In genomic region chr6:149897015-149897697, GRCh38 we compare ENCODE assay signal across 7 cellular contexts. TPM values are rescaled to one million over a fixed set of nuclear protein-coding genes. Genes with fewer than 3 reads are reported as not detected.
DNase-seq lines count a peak whose midpoint lies in the region; ATAC-seq and TF ChIP-seq lines count a peak whose summit lies in the region.

No MANE protein-coding gene starts in this region.

- peak overlapping the region; percentile 60 for H3K4me3 Mint-ChIP-seq in chondrocyte (ENCODE audit: unreplicated experiment)

- no peaks in the 10 kb centered on the region for H3K27me3 Mint-ChIP-seq in chondrocyte (ENCODE audit: low read depth)

- H3K27ac ChIP-seq in lung (ENCODE audit: low read depth in 1 of 2, low read length in 1 of 2) (peak overlapping the region in 1 of 2 donors; percentile 81), urinary bladder (ENCODE audit: low read depth) (peak overlapping the region; percentile 70)

- H3K9me3 ChIP-seq in MG63 (no peaks in the 10 kb centered on the region), lung (ENCODE audit: control insufficient read depth in 2 of 2, insufficient read depth in 1 of 2, low read length in 1 of 2) (no peaks in the 10 kb centered on the region), BE2C (no peaks in the 10 kb centered on the region)

- H3K27me3 ChIP-seq in MG63 (no peaks in the 10 kb centered on the region), lung (ENCODE audit: control insufficient read depth, insufficient read depth) (no peaks in the 10 kb centered on the region), BE2C (no peaks in the 10 kb centered on the region)

- ATAC-seq in lung (ENCODE audit: insufficient read depth, low FRiP score) (peak; percentile 60), HG03432 (IDR thresholded peaks at IDR 0.05; ENCODE audit: unreplicated experiment) (no peak)

- peaks cover 39% of the 10 kb centered on the region for H3K4me1 Mint-ChIP-seq in chondrocyte (ENCODE audit: low read depth)

- TF ChIP-seq CTCF in chondrocyte (IDR thresholded peaks at IDR 0.05) (no peak), lung (IDR thresholded peaks at IDR 0.05; ENCODE audit: control extremely low read depth, extremely low read depth) (no peak), BE2C (IDR thresholded peaks at IDR 0.05; ENCODE audit: low read depth, low read length) (no peak)

- H3K4me3 ChIP-seq in MG63 (peak overlapping the region; percentile 35), lung (no peak overlapping the region), urinary bladder (ENCODE audit: low read depth, low read length) (no peak overlapping the region), BE2C (ENCODE audit: low read depth, low read length) (no peak overlapping the region)

- no peaks in the 10 kb centered on the region for H3K9me3 Mint-ChIP-seq in chondrocyte (ENCODE audit: low read depth)

- DNase-seq in MG63 = peak; percentile 97
- DNase-seq in chondrocyte (ENCODE audit: low spot score) = no peak
- peak; percentile 75 for DNase-seq in lung (ENCODE audit: low spot score)
- no peak for DNase-seq in NCI-H2081 treated with DMSO at 0.1 percent for 48 hours (lab: John Stamatoyannopoulos, UW)
- DNase-seq in BE2C = no peak

- peaks cover 12 to 17% of the 10 kb centered on the region in 2 donors for H3K4me1 ChIP-seq in lung (ENCODE audit: control insufficient read depth in 2 of 2, insufficient read depth in 2 of 2, low read length in 2 of 2)
- peaks cover 5% of the 10 kb centered on the region for H3K4me1 ChIP-seq in urinary bladder (ENCODE audit: insufficient read depth)
- H3K4me1 ChIP-seq in BE2C = no peaks in the 10 kb centered on the region; the same call in 1 of the 2 replicates

- peak overlapping the region; percentile 93 for H3K27ac Mint-ChIP-seq in chondrocyte (ENCODE audit: unreplicated experiment)

- H3K36me3 Mint-ChIP-seq in chondrocyte (ENCODE audit: low read depth) = no peaks in the 10 kb centered on the region

- WGBS in lung, 2 donors = 50 to 82% methylated on average over 13 of the region's 13 CpGs
- 35% methylated on average over 13 of the region's 13 CpGs for WGBS in urinary bladder

- H3K36me3 ChIP-seq in MG63 (no peaks in the 10 kb centered on the region), lung (ENCODE audit: control insufficient read depth in 2 of 2, insufficient read depth in 2 of 2, low read length in 2 of 2) (no peaks in the 10 kb centered on the region), urinary bladder (ENCODE audit: insufficient read depth) (no peaks in the 10 kb centered on the region), BE2C (no peaks in the 10 kb centered on the region)

RNA-seq across cellular contexts. Expression of gene RAET1E, which starts 0.8 kb away (rescaled TPM):
- 2.8 and 5.7 TPM in 2 replicates for total RNA-seq in MG63 (2014; rRNA removed; shearing (Covaris generic); ENCODE audit: low replicate concordance)
- total RNA-seq in chondrocyte (not detected in 3 replicates), lung (under 1 TPM; 0.94 to 0.98 TPM), urinary bladder (0.74 TPM)
- polyA plus RNA-seq in lung (under 1 TPM; 0.56 to 0.93 TPM), urinary bladder (0.99 TPM)
- not detected for polyA plus RNA-seq in BE2C (2012; ENCODE audit: insufficient read depth, insufficient read length, low read depth)

RNA-seq across cellular contexts. Expression of gene RAET1G, which starts 25.8 kb away (rescaled TPM):
- 3.2 TPM in 1 of 2 replicates, not detected in the other for total RNA-seq in MG63 (2014; rRNA removed; shearing (Covaris generic); ENCODE audit: low replicate concordance)
- total RNA-seq in chondrocyte = 0.51 to 0.60 TPM (median 0.54 TPM) in 3 replicates
- total RNA-seq in lung = 1 to 10 TPM in 1 of 2 donors, under 1 TPM in 1; 0.61 to 1.4 TPM
- 1 to 10 TPM in 1 of 2 donors, under 1 TPM in 1; 0.32 to 1.8 TPM for polyA plus RNA-seq in lung
- total RNA-seq in urinary bladder = 1.2 TPM
- polyA plus RNA-seq in urinary bladder = 3.4 TPM
- not detected for polyA plus RNA-seq in BE2C (2012; ENCODE audit: insufficient read depth, insufficient read length, low read depth)

RNA-seq across cellular contexts. Expression of gene LRP11, which starts 33.0 kb away (rescaled TPM):
- 40.1 and 48.0 TPM in 2 replicates for total RNA-seq in MG63 (2014; rRNA removed; shearing (Covaris generic); ENCODE audit: low replicate concordance)
- total RNA-seq in chondrocyte (61.4 to 81.7 TPM (median 61.9 TPM) in 3 replicates), lung (10 to 100 TPM; 34.3 to 39.5 TPM), urinary bladder (50.2 TPM)
- polyA plus RNA-seq in lung (10 to 100 TPM; 15.8 to 18.7 TPM), urinary bladder (26.6 TPM)
- 4.3 TPM for polyA plus RNA-seq in BE2C (2012; ENCODE audit: insufficient read depth, insufficient read length, low read depth)

RNA-seq across cellular contexts. Expression of gene ULBP2, which starts 44.7 kb away (rescaled TPM):
- total RNA-seq in MG63 (2014; rRNA removed; shearing (Covaris generic); ENCODE audit: low replicate concordance) = 2.2 and 7.4 TPM in 2 replicates
- total RNA-seq in chondrocyte (7.7 to 15.1 TPM (median 13.9 TPM) in 3 replicates), lung (1 to 10 TPM; 2.4 to 2.9 TPM), urinary bladder (0.26 TPM)
- polyA plus RNA-seq in lung (1 to 10 TPM; 1.2 to 6.2 TPM), urinary bladder (0.49 TPM)
- 1.5 TPM for polyA plus RNA-seq in BE2C (2012; ENCODE audit: insufficient read depth, insufficient read length, low read depth)

Comparison
In these comparisons a context has a peak if more than half of its experiments do, and no peak if none do; other contexts are left out.
1. DNase-seq: peak in MG63 (single experiment) and lung (single experiment); none in chondrocyte (single experiment), NCI-H2081 treated with DMSO at 0.1 percent for 48 hours (single experiment) and BE2C (single experiment).